ENCODE assay signal across 11 cellular contexts in the genomic region with DNA sequence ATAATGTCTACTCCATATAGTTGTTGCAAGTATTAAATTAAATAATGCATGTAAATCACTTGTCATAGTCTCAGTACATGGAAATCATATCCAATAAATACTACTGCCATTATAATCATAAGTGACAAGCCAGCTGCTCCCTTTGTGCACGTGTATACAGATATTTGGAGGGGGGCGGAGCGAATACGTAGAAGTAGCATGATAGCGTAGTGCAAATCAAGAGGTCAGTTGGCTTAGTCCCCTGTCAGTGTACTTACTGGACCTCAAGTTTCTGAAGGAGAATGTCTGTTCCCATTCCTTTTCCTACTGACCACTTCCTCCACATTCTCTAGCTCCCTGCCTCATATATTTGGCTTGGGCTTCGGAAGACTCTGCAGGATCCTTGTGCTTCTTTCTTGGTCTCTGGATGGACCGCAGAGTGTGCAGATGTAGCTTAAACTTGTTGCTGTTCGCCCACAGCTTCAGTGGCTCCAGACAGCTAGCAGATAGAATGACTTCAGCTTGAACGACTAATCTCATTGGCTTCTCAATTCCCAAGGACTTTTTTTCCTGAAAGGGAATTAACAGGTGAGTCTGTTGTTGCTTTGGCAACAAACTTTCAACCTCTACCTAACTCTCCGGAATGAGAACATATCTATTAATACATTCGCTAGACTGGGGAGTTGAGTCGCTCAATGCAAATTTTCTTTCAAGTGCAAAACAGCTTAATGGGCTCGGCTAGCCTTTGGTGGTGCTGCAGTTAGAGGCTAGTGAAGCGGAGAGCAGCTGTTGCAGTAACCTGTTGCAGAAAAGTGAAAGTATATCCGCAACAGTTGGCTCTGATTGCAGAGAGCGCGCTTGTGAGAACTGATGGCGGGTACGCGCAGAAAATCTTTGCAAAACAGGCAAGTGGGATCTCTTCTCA. TPM values are rescaled to one million over a fixed set of nuclear protein-coding genes. Genes with fewer than 3 reads are reported as not detected.
A peak's percentile ranks its signal among the peaks of the same experiment; 100 is the strongest.
DNase-seq lines count a peak whose midpoint lies in the region; TF ChIP-seq lines count a peak whose summit lies in the region.
"Had no signal": no experiment of that assay in that cellular context is flagged by ENCODE, and none has a peak within 500 bp of the region (broad histone marks: within the 10 kb centered on the region; RNA-seq: fewer than 3 reads in every experiment).

TSS of gene PCDHB1 (plus strand) at position 753 of the 904 bp plus-strand sequence. CDS start at position 850, 97 bp downstream.

- DNase-seq in NCI-H146 treated with DMSO at 0.1 percent for 48 hours (lab: John Stamatoyannopoulos, UW; ENCODE audit: unreplicated experiment) = peak; percentile 27
- no peak for DNase-seq in chondrocyte (ENCODE audit: low spot score)
- DNase-seq in GF-D8 (lab: John Stamatoyannopoulos, UW) = no peak
- DNase-seq in central memory CD4-positive, alpha-beta T cell = no peak
- DNase-seq in AML-193 (lab: John Stamatoyannopoulos, UW) = no peak
- no peak for DNase-seq in HT-29 (ENCODE audit: low spot score)
- DNase-seq: activated CD4-positive, alpha-beta T cell treated with anti-CD3 and anti-CD28 coated beads, Interleukin-2, amount 50 U/mL, for 1 hour had no signal

- peaks cover 16% of the 10 kb centered on the region for H3K27me3 Mint-ChIP-seq in chondrocyte (ENCODE audit: low read depth)

- TF ChIP-seq CTCF in chondrocyte (IDR thresholded peaks at IDR 0.05) = no peak

- no peaks in the 10 kb centered on the region for H3K79me2 ChIP-seq in ACC112 (ENCODE audit: control insufficient read depth, insufficient read depth, low read length, unreplicated experiment)

- H3K36me3 ChIP-seq in ACC112 (ENCODE audit: insufficient read depth, low read length) (no peaks in the 10 kb centered on the region), muscle layer of duodenum (ENCODE audit: control insufficient read depth in 1 of 2, insufficient read depth in 2 of 2, low read length in 2 of 2) (no peaks in the 10 kb centered on the region)

- H3K9me3 ChIP-seq in muscle layer of duodenum (ENCODE audit: control insufficient read depth in 1 of 2, low read length in 2 of 2) = no peaks in the 10 kb centered on the region

- H3K4me3 ChIP-seq in ACC112 (ENCODE audit: low read depth, low read length) (no peak within 1 kb of the TSS), muscle layer of duodenum (ENCODE audit: low read depth in 1 of 2, low read length in 2 of 2) (peak within 1 kb of the TSS; percentile 67 to 95)

- H3K9me3 Mint-ChIP-seq in chondrocyte (ENCODE audit: low read depth) = no peaks in the 10 kb centered on the region

- H3K4me1 Mint-ChIP-seq in chondrocyte (ENCODE audit: low read depth) = peaks cover 15% of the 10 kb centered on the region

- H3K27ac ChIP-seq in ACC112 (ENCODE audit: low read depth, low read length) = no peak within 1 kb of the TSS
- no peak within 1 kb of the TSS for H3K27ac ChIP-seq in muscle layer of duodenum (ENCODE audit: low read length)
- H3K27ac ChIP-seq: HL-60 had no signal

- no peaks in the 10 kb centered on the region for H3K36me3 Mint-ChIP-seq in chondrocyte (ENCODE audit: low read depth)

- H3K27ac Mint-ChIP-seq in chondrocyte (ENCODE audit: unreplicated experiment) = no peak within 1 kb of the TSS

- H2AFZ ChIP-seq in ACC112 (ENCODE audit: low read length, unreplicated experiment) = peak within 1 kb of the TSS; percentile 14

- H3K4me3 Mint-ChIP-seq in chondrocyte (ENCODE audit: unreplicated experiment) = peak within 1 kb of the TSS; percentile 84

- H3K4me1 ChIP-seq in ACC112 (ENCODE audit: control insufficient read depth, insufficient read depth, low read length, unreplicated experiment) (no peaks in the 10 kb centered on the region), muscle layer of duodenum (ENCODE audit: control insufficient read depth in 1 of 2, insufficient read depth in 2 of 2, low read length in 2 of 2) (peaks cover 0 to 6% of the 10 kb centered on the region in 2 donors)

- H3K27me3 ChIP-seq in ACC112 (ENCODE audit: insufficient read depth, low read length) = peaks cover 15% of the 10 kb centered on the region; the same call in 1 of the 2 replicates
- no peaks in the 10 kb centered on the region for H3K27me3 ChIP-seq in muscle layer of duodenum (ENCODE audit: low read depth, low read length)

RNA-seq across cellular contexts. Expression of gene PCDHB1, which starts in this region (rescaled TPM):
- total RNA-seq in chondrocyte = 0.05 TPM in 1 of 3 replicates, not detected in the others
- not detected in 2 replicates for total RNA-seq in HT-29 (2014; rRNA removed; shearing (Covaris generic))
- total RNA-seq: lung microvascular endothelial cell had no signal
